ENCODE assay signal across 1 cellular context in genomic region chr10:15419279-15419874, GRCh38.
TF ChIP-seq lines count a peak whose summit lies in the region.

No MANE protein-coding gene starts in this region.

TF ChIP-seq in GM12878, 131 proteins besides CTCF, POLR2A, EP300 and RAD21:
- TF ChIP-seq, protein P1, sequence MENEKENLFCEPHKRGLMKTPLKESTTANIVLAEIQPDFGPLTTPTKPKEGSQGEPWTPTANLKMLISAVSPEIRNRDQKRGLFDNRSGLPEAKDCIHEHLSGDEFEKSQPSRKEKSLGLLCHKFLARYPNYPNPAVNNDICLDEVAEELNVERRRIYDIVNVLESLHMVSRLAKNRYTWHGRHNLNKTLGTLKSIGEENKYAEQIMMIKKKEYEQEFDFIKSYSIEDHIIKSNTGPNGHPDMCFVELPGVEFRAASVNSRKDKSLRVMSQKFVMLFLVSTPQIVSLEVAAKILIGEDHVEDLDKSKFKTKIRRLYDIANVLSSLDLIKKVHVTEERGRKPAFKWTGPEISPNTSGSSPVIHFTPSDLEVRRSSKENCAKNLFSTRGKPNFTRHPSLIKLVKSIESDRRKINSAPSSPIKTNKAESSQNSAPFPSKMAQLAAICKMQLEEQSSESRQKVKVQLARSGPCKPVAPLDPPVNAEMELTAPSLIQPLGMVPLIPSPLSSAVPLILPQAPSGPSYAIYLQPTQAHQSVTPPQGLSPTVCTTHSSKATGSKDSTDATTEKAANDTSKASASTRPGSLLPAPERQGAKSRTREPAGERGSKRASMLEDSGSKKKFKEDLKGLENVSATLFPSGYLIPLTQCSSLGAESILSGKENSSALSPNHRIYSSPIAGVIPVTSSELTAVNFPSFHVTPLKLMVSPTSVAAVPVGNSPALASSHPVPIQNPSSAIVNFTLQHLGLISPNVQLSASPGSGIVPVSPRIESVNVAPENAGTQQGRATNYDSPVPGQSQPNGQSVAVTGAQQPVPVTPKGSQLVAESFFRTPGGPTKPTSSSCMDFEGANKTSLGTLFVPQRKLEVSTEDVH (IDR thresholded peaks at IDR 0.05; ENCODE audit: low read depth, partially characterized antibody): no peak
- TF ChIP-seq, protein P2, sequence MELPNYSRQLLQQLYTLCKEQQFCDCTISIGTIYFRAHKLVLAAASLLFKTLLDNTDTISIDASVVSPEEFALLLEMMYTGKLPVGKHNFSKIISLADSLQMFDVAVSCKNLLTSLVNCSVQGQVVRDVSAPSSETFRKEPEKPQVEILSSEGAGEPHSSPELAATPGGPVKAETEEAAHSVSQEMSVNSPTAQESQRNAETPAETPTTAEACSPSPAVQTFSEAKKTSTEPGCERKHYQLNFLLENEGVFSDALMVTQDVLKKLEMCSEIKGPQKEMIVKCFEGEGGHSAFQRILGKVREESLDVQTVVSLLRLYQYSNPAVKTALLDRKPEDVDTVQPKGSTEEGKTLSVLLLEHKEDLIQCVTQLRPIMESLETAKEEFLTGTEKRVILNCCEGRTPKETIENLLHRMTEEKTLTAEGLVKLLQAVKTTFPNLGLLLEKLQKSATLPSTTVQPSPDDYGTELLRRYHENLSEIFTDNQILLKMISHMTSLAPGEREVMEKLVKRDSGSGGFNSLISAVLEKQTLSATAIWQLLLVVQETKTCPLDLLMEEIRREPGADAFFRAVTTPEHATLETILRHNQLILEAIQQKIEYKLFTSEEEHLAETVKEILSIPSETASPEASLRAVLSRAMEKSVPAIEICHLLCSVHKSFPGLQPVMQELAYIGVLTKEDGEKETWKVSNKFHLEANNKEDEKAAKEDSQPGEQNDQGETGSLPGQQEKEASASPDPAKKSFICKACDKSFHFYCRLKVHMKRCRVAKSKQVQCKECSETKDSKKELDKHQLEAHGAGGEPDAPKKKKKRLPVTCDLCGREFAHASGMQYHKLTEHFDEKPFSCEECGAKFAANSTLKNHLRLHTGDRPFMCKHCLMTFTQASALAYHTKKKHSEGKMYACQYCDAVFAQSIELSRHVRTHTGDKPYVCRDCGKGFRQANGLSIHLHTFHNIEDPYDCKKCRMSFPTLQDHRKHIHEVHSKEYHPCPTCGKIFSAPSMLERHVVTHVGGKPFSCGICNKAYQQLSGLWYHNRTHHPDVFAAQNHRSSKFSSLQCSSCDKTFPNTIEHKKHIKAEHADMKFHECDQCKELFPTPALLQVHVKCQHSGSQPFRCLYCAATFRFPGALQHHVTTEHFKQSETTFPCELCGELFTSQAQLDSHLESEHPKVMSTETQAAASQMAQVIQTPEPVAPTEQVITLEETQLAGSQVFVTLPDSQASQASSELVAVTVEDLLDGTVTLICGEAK (IDR thresholded peaks at IDR 0.05; ENCODE audit: borderline replicate concordance): no peak
- TF ChIP-seq MAX (IDR thresholded peaks at IDR 0.05; ENCODE audit: low read depth, low read length) (no peak), ESRRA (IDR thresholded peaks at IDR 0.05; ENCODE audit: low read length) (no peak), DPF2 (IDR thresholded peaks at IDR 0.05) (no peak), EED (IDR thresholded peaks at IDR 0.05; ENCODE audit: low read depth) (no peak)
